ENCODE assay signal across 10 cellular contexts in the genomic region with DNA sequence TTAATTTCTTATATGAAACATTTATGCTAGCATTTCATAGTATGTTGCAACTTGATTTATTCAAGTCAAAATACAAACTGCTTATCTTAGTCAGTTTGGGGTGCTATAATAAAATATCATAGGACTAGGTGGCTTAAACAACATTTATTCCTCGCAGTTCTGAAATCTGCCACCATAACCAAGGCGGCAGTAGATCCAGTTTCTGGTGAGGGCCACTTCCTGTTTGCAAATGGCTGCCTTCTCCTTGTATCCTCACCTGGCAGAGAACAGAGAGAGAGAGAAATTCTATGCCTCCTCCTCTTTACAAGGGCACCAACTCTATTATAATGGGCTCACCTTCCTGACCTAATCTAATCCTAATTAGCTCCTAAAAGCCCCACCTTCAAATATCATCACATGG.
A peak's percentile ranks its signal among the peaks of the same experiment; 100 is the strongest.
DNase-seq lines count a peak whose midpoint lies in the region; ATAC-seq and TF ChIP-seq lines count a peak whose summit lies in the region.
"Had no signal": no experiment of that assay in that cellular context is flagged by ENCODE, and none has a peak within 500 bp of the region (broad histone marks: within the 10 kb centered on the region; RNA-seq: fewer than 3 reads in every experiment).

No MANE protein-coding gene starts in this region.

- DNase-seq in NCI-H2029 (lab: John Stamatoyannopoulos, UW) (peak; percentile 10), NCI-H2029 treated with DMSO at 0.1 percent for 48 hours (lab: John Stamatoyannopoulos, UW) (no peak), OCI-M1 (lab: John Stamatoyannopoulos, UW) (peak; percentile 79), kidney tubule cell (ENCODE audit: low spot score) (peak; percentile 20), putamen (ENCODE audit: low spot score) (no peak), RWPE1 (ENCODE audit: low spot score) (no peak), dermis blood vessel endothelial cell (no peak)
- DNase-seq: activated T-cell treated with anti-CD3 and anti-CD28 coated beads, Interleukin-2, amount 50 U/mL, for 48 hours; NCI-H2227 treated with DMSO at 0.1 percent for 48 hours had no signal

- CTCF ChIA-PET in RWPE1 (lab: Yijun Ruan, JAX): no interaction called here

- ATAC-seq in HG02642 (IDR thresholded peaks at IDR 0.05; ENCODE audit: poor library complexity, unreplicated experiment): peak; percentile 47

- H3K27ac ChIP-seq in RWPE1: no peak overlapping the region

- no peak for TF ChIP-seq CTCF in RWPE1 (conservative IDR thresholded peaks at IDR 0.05; ENCODE audit: low read depth)

- POLR2A ChIA-PET in RWPE1 (lab: Yijun Ruan, JAX; ENCODE audit: low non-redundant PET): no interaction called here

Comparison
In these comparisons a context has a peak if more than half of its experiments do, and no peak if none do; other contexts are left out.
1. DNase-seq: peak in NCI-H2029 (single experiment), OCI-M1 (single experiment) and kidney tubule cell (single experiment); none in NCI-H2029 treated with DMSO at 0.1 percent for 48 hours (single experiment), putamen (single experiment), RWPE1 (single experiment) and dermis blood vessel endothelial cell (single experiment).